ENCODE assay signal across 30 cellular contexts in genomic region chr2:54021702-54022101, GRCh38.
"Had no signal": no experiment of that assay in that cellular context is flagged by ENCODE, and none has a peak within 500 bp of the region (broad histone marks: within the 10 kb centered on the region; RNA-seq: fewer than 3 reads in every experiment).

No MANE protein-coding gene starts in this region.

- H3K27ac ChIP-seq: brain microvascular endothelial cell, Peyer's patch had no signal

- H3K4me3 ChIP-seq: Peyer's patch had no signal

- H3K4me1 ChIP-seq: Peyer's patch had no signal

- ATAC-seq: activated T-cell treated with anti-CD3 and anti-CD28 coated beads, Interleukin-2, amount 50 U/mL, for 72 hours; activated T-helper 17 cell treated with anti-CD3 and anti-CD28 coated beads, Interleukin-2, amount 50 U/mL, for 72 hours; PC-3 had no signal

- H3K36me3 ChIP-seq: brain microvascular endothelial cell, Peyer's patch had no signal

- DNase-seq: activated CD4-positive, alpha-beta memory T cell treated with anti-CD3 and anti-CD28 coated beads for 36 hours; activated CD4-positive, alpha-beta T cell treated with anti-CD3 and anti-CD28 coated beads, Interleukin-2, amount 10 ng/mL, durations not matched to agents 7 days and 5 days; activated CD8-positive, alpha-beta memory T cell treated with anti-CD3 and anti-CD28 coated beads, Interleukin-2, amount 50 U/mL, for 4 hours; activated effector memory CD4-positive, alpha-beta T cell treated with anti-CD3 and anti-CD28 coated beads, Interleukin-2, amount 50 U/mL, for 16 hours; activated naive CD4-positive, alpha-beta T cell; activated naive CD4-positive, alpha-beta T cell treated with anti-CD3 and anti-CD28 coated beads, Interleukin-2, amount 50 U/mL, for 16 hours; activated naive CD8-positive, alpha-beta T cell treated with anti-CD3 and anti-CD28 coated beads for 36 hours; activated T-cell treated with anti-CD3 and anti-CD28 coated beads, Interleukin-2, amount 50 U/mL, for 72 hours; amniotic stem cell; aorta; brain microvascular endothelial cell; Kasumi-1; KG1; MM.1S; MV-4-11; NCI-H1092; NCI-H1436 treated with DMSO at 0.1 percent for 48 hours; NCI-H1694 treated with DMSO at 0.1 percent for 48 hours; NCI-H2029; NCI-H2171; NCI-H510A; NCI-H526; NCI-H748 treated with DMSO at 0.1 percent for 48 hours; NK-92 treated with Interleukin-12 subunit alpha and Interleukin-12 subunit beta, amount 100 ng/mL, for 24 hours; PC-3; Peyer's patch; RPMI8226; SW 1271; T1000 had no signal

- H3K27me3 ChIP-seq: brain microvascular endothelial cell, Peyer's patch had no signal
